1 cellular context compared by ENCODE assay signal in genomic region chr15:75450307-75451201, GRCh38.
TF ChIP-seq lines count a peak whose summit lies in the region.

No MANE protein-coding gene starts in this region.

TF ChIP-seq in K562, 482 proteins besides CTCF, POLR2A, EP300 and RAD21 (continued from another document):
- TF ChIP-seq BCLAF1 (IDR thresholded peaks at IDR 0.05; ENCODE audit: borderline replicate concordance in 1 of 2, control insufficient read depth in 1 of 2, low read depth in 2 of 2, low read length in 1 of 2) = 0 out of 4 replicates have a peak, but pooled peaks of 1 of the 2 experiments have one; percentile 39
- no peak for TF ChIP-seq ZNF12 (CRISPR knock-in tag; IDR thresholded peaks at IDR 0.05)
- TF ChIP-seq, protein P1, sequence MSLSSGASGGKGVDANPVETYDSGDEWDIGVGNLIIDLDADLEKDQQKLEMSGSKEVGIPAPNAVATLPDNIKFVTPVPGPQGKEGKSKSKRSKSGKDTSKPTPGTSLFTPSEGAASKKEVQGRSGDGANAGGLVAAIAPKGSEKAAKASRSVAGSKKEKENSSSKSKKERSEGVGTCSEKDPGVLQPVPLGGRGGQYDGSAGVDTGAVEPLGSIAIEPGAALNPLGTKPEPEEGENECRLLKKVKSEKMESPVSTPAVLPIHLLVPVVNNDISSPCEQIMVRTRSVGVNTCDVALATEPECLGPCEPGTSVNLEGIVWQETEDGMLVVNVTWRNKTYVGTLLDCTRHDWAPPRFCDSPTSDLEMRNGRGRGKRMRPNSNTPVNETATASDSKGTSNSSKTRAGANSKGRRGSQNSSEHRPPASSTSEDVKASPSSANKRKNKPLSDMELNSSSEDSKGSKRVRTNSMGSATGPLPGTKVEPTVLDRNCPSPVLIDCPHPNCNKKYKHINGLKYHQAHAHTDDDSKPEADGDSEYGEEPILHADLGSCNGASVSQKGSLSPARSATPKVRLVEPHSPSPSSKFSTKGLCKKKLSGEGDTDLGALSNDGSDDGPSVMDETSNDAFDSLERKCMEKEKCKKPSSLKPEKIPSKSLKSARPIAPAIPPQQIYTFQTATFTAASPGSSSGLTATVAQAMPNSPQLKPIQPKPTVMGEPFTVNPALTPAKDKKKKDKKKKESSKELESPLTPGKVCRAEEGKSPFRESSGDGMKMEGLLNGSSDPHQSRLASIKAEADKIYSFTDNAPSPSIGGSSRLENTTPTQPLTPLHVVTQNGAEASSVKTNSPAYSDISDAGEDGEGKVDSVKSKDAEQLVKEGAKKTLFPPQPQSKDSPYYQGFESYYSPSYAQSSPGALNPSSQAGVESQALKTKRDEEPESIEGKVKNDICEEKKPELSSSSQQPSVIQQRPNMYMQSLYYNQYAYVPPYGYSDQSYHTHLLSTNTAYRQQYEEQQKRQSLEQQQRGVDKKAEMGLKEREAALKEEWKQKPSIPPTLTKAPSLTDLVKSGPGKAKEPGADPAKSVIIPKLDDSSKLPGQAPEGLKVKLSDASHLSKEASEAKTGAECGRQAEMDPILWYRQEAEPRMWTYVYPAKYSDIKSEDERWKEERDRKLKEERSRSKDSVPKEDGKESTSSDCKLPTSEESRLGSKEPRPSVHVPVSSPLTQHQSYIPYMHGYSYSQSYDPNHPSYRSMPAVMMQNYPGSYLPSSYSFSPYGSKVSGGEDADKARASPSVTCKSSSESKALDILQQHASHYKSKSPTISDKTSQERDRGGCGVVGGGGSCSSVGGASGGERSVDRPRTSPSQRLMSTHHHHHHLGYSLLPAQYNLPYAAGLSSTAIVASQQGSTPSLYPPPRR (CRISPR knock-in tag; IDR thresholded peaks at IDR 0.05; ENCODE audit: borderline replicate concordance) = peak; percentile 44; the same call in 1 of the 2 replicates
- no peak for TF ChIP-seq RERE (CRISPR knock-in tag; IDR thresholded peaks at IDR 0.05; ENCODE audit: borderline replicate concordance)
- TF ChIP-seq, protein P2, sequence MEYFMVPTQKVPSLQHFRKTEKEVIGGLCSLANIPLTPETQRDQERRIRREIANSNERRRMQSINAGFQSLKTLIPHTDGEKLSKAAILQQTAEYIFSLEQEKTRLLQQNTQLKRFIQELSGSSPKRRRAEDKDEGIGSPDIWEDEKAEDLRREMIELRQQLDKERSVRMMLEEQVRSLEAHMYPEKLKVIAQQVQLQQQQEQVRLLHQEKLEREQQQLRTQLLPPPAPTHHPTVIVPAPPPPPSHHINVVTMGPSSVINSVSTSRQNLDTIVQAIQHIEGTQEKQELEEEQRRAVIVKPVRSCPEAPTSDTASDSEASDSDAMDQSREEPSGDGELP (CRISPR knock-in tag; IDR thresholded peaks at IDR 0.05; ENCODE audit: borderline replicate concordance) = peak; percentile 80
- peak; percentile 58; the same call in 1 of the 2 replicates for TF ChIP-seq KLF1 (tag; IDR thresholded peaks at IDR 0.05)
- peak; percentile 57; the same call in 1 of the 2 replicates for TF ChIP-seq RBFOX2 (IDR thresholded peaks at IDR 0.05; ENCODE audit: low read depth, low read length)
- peak; percentile 76 for TF ChIP-seq CCNT2 (IDR thresholded peaks at IDR 0.05; ENCODE audit: borderline replicate concordance, extremely low read depth, insufficient read length, low read depth, low read length)
- TF ChIP-seq MEF2D (tag; conservative IDR thresholded peaks at IDR 0.05; ENCODE audit: low read depth) = no peak
- TF ChIP-seq KLF13 (tag; IDR thresholded peaks at IDR 0.05; ENCODE audit: borderline replicate concordance, low read depth) = 0 out of 2 replicates have a peak, but pooled peaks have one; percentile 8
- TF ChIP-seq SAP30 (IDR thresholded peaks at IDR 0.05; ENCODE audit: borderline replicate concordance, insufficient read depth, low read depth, low read length, poor library complexity, severe bottlenecking) = peak; percentile 81
- no peak for TF ChIP-seq RUNX1 (IDR thresholded peaks at IDR 0.05; ENCODE audit: low read depth)
- no peak for TF ChIP-seq SP2 (IDR thresholded peaks at IDR 0.05; ENCODE audit: extremely low read depth, low read depth, low read length, poor library complexity, severe bottlenecking)
- TF ChIP-seq CREB1 (IDR thresholded peaks at IDR 0.05) = 0 out of 2 replicates have a peak, but pooled peaks have one; percentile 12
- 0 out of 2 replicates have a peak, but pooled peaks have one; percentile 38 for TF ChIP-seq CREB1 (CRISPR knock-in tag; IDR thresholded peaks at IDR 0.05)
- TF ChIP-seq MNT (conservative IDR thresholded peaks at IDR 0.05) = peak; percentile 67 to 89
- TF ChIP-seq RB1 (IDR thresholded peaks at IDR 0.05; ENCODE audit: low read depth) = no peak
- TF ChIP-seq MYNN (IDR thresholded peaks at IDR 0.05) = peak; percentile 52; the same call in 1 of the 2 replicates
- TF ChIP-seq MYNN (CRISPR knock-in tag; IDR thresholded peaks at IDR 0.05) = no peak
- peak; percentile 55 for TF ChIP-seq NRF1 (conservative IDR thresholded peaks at IDR 0.05 in 1 of 2, IDR thresholded peaks at IDR 0.05 in 1 of 2)
- TF ChIP-seq BRCA1 (IDR thresholded peaks at IDR 0.05) = no peak
- no peak for TF ChIP-seq BRCA1 (CRISPR knock-in tag; IDR thresholded peaks at IDR 0.05)
- TF ChIP-seq ZBTB17 (CRISPR knock-in tag; IDR thresholded peaks at IDR 0.05) = 0 out of 2 replicates have a peak, but pooled peaks have one; percentile 17
- 0 out of 2 replicates have a peak, but pooled peaks have one; percentile 68 for TF ChIP-seq HDGF (IDR thresholded peaks at IDR 0.05)
- peak; percentile 29; the same call in 1 of the 2 replicates for TF ChIP-seq PHB2 (IDR thresholded peaks at IDR 0.05; ENCODE audit: low read depth)
- no peak for TF ChIP-seq EZH2 (IDR thresholded peaks at IDR 0.05; ENCODE audit: borderline replicate concordance, low read depth, low read length)
- no peak for TF ChIP-seq ZNF41 (CRISPR knock-in tag; conservative IDR thresholded peaks at IDR 0.05)
- 0 out of 2 replicates have a peak, but pooled peaks have one; percentile 8 for TF ChIP-seq ZKSCAN1 (IDR thresholded peaks at IDR 0.05; ENCODE audit: low read depth, low read length)
- TF ChIP-seq NR4A1 (CRISPR knock-in tag; IDR thresholded peaks at IDR 0.05) = 0 out of 2 replicates have a peak, but pooled peaks have one; percentile 64
- no peak for TF ChIP-seq NR4A1 (tag; IDR thresholded peaks at IDR 0.05)
- peak; percentile 66 for TF ChIP-seq GABPB1 (CRISPR knock-in tag; IDR thresholded peaks at IDR 0.05)
- TF ChIP-seq RCOR1 (IDR thresholded peaks at IDR 0.05; ENCODE audit: borderline replicate concordance in 1 of 2, low read depth in 2 of 2, low read length in 2 of 2) = no peak
- TF ChIP-seq, protein P3, sequence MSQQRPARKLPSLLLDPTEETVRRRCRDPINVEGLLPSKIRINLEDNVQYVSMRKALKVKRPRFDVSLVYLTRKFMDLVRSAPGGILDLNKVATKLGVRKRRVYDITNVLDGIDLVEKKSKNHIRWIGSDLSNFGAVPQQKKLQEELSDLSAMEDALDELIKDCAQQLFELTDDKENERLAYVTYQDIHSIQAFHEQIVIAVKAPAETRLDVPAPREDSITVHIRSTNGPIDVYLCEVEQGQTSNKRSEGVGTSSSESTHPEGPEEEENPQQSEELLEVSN (IDR thresholded peaks at IDR 0.05; ENCODE audit: borderline replicate concordance in 1 of 2, extremely low read depth in 1 of 2, insufficient read depth in 1 of 2, insufficient read length in 1 of 2, low read depth in 1 of 2, low read length in 1 of 2, poor library complexity in 1 of 2, severe bottlenecking in 1 of 2) = peak in 1 of 2 experiments; percentile 22
- TF ChIP-seq ZNF253 (CRISPR knock-in tag; conservative IDR thresholded peaks at IDR 0.05) = no peak
- peak; percentile 40; the same call in 1 of the 2 replicates for TF ChIP-seq ATF7 (IDR thresholded peaks at IDR 0.05)
- TF ChIP-seq CBX1 (IDR thresholded peaks at IDR 0.05; ENCODE audit: low read depth) = 0 out of 2 replicates have a peak, but pooled peaks have one; percentile 59
- TF ChIP-seq, protein P4, sequence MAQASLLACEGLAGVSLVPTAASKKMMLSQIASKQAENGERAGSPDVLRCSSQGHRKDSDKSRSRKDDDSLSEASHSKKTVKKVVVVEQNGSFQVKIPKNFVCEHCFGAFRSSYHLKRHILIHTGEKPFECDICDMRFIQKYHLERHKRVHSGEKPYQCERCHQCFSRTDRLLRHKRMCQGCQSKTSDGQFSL (CRISPR knock-in tag; IDR thresholded peaks at IDR 0.05) = no peak; the same call in none of the 2 replicates
- TF ChIP-seq, protein P4 (tag; IDR thresholded peaks at IDR 0.05) = peak in 1 of 2 experiments; percentile 82; a peak in 2 of 4 replicates
- TF ChIP-seq MAZ (CRISPR knock-in tag; conservative IDR thresholded peaks at IDR 0.05 in 1 of 2, IDR thresholded peaks at IDR 0.05 in 1 of 2) = peak; percentile 77 to 88
- TF ChIP-seq BRF1 (IDR thresholded peaks at IDR 0.05; ENCODE audit: borderline replicate concordance, extremely low read depth, insufficient read length) = no peak
- TF ChIP-seq, protein P5, sequence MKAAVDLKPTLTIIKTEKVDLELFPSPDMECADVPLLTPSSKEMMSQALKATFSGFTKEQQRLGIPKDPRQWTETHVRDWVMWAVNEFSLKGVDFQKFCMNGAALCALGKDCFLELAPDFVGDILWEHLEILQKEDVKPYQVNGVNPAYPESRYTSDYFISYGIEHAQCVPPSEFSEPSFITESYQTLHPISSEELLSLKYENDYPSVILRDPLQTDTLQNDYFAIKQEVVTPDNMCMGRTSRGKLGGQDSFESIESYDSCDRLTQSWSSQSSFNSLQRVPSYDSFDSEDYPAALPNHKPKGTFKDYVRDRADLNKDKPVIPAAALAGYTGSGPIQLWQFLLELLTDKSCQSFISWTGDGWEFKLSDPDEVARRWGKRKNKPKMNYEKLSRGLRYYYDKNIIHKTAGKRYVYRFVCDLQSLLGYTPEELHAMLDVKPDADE (conservative IDR thresholded peaks at IDR 0.05; ENCODE audit: control insufficient read depth, low read depth, low read length) = peak; percentile 16; the same call in 1 of the 2 replicates
